In the genomic region with DNA sequence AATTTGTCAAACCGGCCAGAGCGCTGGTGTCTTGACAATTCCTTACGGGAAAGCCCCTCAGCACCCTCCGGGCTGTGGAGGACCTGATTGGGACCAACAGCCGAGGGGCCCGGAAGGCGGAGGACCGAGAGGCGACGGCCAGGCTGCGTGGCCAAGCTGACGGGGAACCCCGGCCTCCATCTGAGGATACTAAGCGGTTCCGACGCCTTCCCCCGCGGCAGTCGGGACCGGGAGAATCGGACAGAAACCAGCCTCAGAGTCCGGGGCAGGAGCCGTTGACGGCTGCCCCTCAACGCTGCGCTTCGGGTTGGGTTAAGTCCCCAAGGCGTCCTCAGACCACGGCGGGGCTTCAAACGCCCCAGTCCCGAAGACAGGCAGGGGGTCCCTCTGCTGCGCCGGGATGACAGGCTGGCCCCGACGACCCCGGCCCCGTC, we compare ENCODE assay signal across 12 cellular contexts. TPM values are rescaled to one million over a fixed set of nuclear protein-coding genes. Genes with fewer than 3 reads are reported as not detected.
DNase-seq lines count a peak whose midpoint lies in the region; ATAC-seq and TF ChIP-seq lines count a peak whose summit lies in the region.
"Had no signal": no experiment of that assay in that cellular context is flagged by ENCODE, and none has a peak within 500 bp of the region (broad histone marks: within the 10 kb centered on the region; RNA-seq: fewer than 3 reads in every experiment).

No MANE protein-coding gene starts in this region.

- no peak for TF ChIP-seq POLR2A in breast epithelium (IDR thresholded peaks at IDR 0.05)
- no peak for TF ChIP-seq POLR2A in esophagus squamous epithelium (IDR thresholded peaks at IDR 0.05)
- TF ChIP-seq POLR2A in vagina (IDR thresholded peaks at IDR 0.05) = no peak

- no peaks in the 10 kb centered on the region for H3K9me3 Mint-ChIP-seq in MCF 10A (ENCODE audit: unreplicated experiment)
- H3K9me3 Mint-ChIP-seq in naive thymus-derived CD4-positive, alpha-beta T cell = peaks cover 0 to 13% (median 6%) of the 10 kb centered on the region in 11 donors
- H3K9me3 Mint-ChIP-seq: activated naive CD4-positive, alpha-beta T cell treated with anti-CD3 and anti-CD28 coated beads, Interleukin-2, amount 50 U/mL, for 72 hours had no signal

- H3K27ac ChIP-seq in breast epithelium (peak overlapping the region; percentile 4 to 18), esophagus squamous epithelium (peak overlapping the region in 2 of 4 donors; percentile 11 to 29), vagina (peak overlapping the region; percentile 81)
- no peak overlapping the region for H3K27ac ChIP-seq in naive thymus-derived CD4-positive, alpha-beta T cell (ENCODE audit: low read depth, low read length)
- H3K27ac ChIP-seq: C4-2B, SJSA1 had no signal

- no peak for ATAC-seq in naive thymus-derived CD4-positive, alpha-beta T cell
- ATAC-seq in HG03565 (IDR thresholded peaks at IDR 0.05; ENCODE audit: unreplicated experiment) = no peak

- DNase-seq in breast epithelium (ENCODE audit: low spot score in 2 of 2) (peak in 1 of 2 donors; percentile 50), MCF 10A (ENCODE audit: unreplicated experiment) (no peak), esophagus squamous epithelium (lab: John Stamatoyannopoulos, UW) (no peak), vagina (ENCODE audit: extremely low spot score in 2 of 2) (no peak), NCI-H1105 (lab: John Stamatoyannopoulos, UW) (no peak), hepatic stellate cell (ENCODE audit: low spot score) (no peak)
- DNase-seq in naive thymus-derived CD4-positive, alpha-beta T cell = peak in 2 of 9 donors; percentile 6 to 26
- DNase-seq: NCI-H1092 treated with DMSO at 0.1 percent for 48 hours had no signal

- H3K36me3 Mint-ChIP-seq in MCF 10A (ENCODE audit: insufficient read depth, unreplicated experiment) = no peaks in the 10 kb centered on the region
- no peaks in the 10 kb centered on the region for H3K36me3 Mint-ChIP-seq in naive thymus-derived CD4-positive, alpha-beta T cell

- no peaks in the 10 kb centered on the region for H3K27me3 Mint-ChIP-seq in MCF 10A (ENCODE audit: insufficient read depth, unreplicated experiment)
- H3K27me3 Mint-ChIP-seq in naive thymus-derived CD4-positive, alpha-beta T cell = peaks cover 49 to 86% (median 68%) of the 10 kb centered on the region in 5 donors

- H3K4me1 Mint-ChIP-seq in MCF 10A (ENCODE audit: insufficient read depth, unreplicated experiment) = peaks cover 5% of the 10 kb centered on the region
- H3K4me1 Mint-ChIP-seq in naive thymus-derived CD4-positive, alpha-beta T cell = peaks cover 5 to 16% (median 12%) of the 10 kb centered on the region in 7 donors

- H3K4me3 ChIP-seq in breast epithelium = peak overlapping the region; percentile 46 to 69 (median 55)
- peak overlapping the region in 3 of 4 donors; percentile 17 to 64 (median 52) for H3K4me3 ChIP-seq in esophagus squamous epithelium
- no peak overlapping the region for H3K4me3 ChIP-seq in naive thymus-derived CD4-positive, alpha-beta T cell (ENCODE audit: low read length)
- peak overlapping the region; percentile 53 to 66 for H3K4me3 ChIP-seq in vagina

- H3K27me3 ChIP-seq in breast epithelium = peaks cover 0 to 50% of the 10 kb centered on the region in 2 donors
- H3K27me3 ChIP-seq in esophagus squamous epithelium = peaks cover 12 to 93% (median 18%) of the 10 kb centered on the region in 4 donors
- H3K27me3 ChIP-seq in naive thymus-derived CD4-positive, alpha-beta T cell (ENCODE audit: control insufficient read depth in 2 of 2, insufficient read depth in 2 of 2, low read length in 2 of 2) = peaks cover 10 to 20% of the 10 kb centered on the region in 2 donors
- H3K27me3 ChIP-seq in vagina = no peaks in the 10 kb centered on the region

- no TSS peak for BruUV-seq in MCF 10A (replicated peaks; lab: Mats Ljungman, UMichigan)

- intact Hi-C loops in breast epithelium (cut with DNase I; ENCODE audit: low total_unique reads) (no loop called here), MCF 10A (cut with micrococcal nuclease) (no loop called here), esophagus squamous epithelium (cut with DNase I) (loop anchor here (5.0 to 10.0 kb wide), 2 partner anchors 198 to 320 kb away; no protein-coding TSS in a partner anchor), vagina (cut with DNase I) (loop anchor here (5.0 kb wide), 1 partner anchor 198 kb away; no protein-coding TSS in a partner anchor)
- intact Hi-C loops in naive thymus-derived CD4-positive, alpha-beta T cell (cut with micrococcal nuclease) = no loop called here

- no peak overlapping the region for H3K27ac Mint-ChIP-seq in MCF 10A (ENCODE audit: low read depth, unreplicated experiment)
- H3K27ac Mint-ChIP-seq in naive thymus-derived CD4-positive, alpha-beta T cell = no peak overlapping the region
- H3K27ac Mint-ChIP-seq: activated naive CD4-positive, alpha-beta T cell treated with anti-CD3 and anti-CD28 coated beads, Interleukin-2, amount 50 U/mL, for 72 hours had no signal

- TF ChIP-seq CTCF in breast epithelium (IDR thresholded peaks at IDR 0.05) (no peak), MCF 10A (IDR thresholded peaks at IDR 0.05; ENCODE audit: unreplicated experiment) (no peak), esophagus squamous epithelium (IDR thresholded peaks at IDR 0.05) (no peak), vagina (IDR thresholded peaks at IDR 0.05) (no peak)

- peaks cover 0 to 5% of the 10 kb centered on the region in 2 donors for H3K4me1 ChIP-seq in breast epithelium
- H3K4me1 ChIP-seq in esophagus squamous epithelium = peaks cover 7 to 19% (median 8%) of the 10 kb centered on the region in 3 donors
- no peaks in the 10 kb centered on the region for H3K4me1 ChIP-seq in naive thymus-derived CD4-positive, alpha-beta T cell (ENCODE audit: control insufficient read depth in 2 of 2, insufficient read depth in 2 of 2, low read length in 2 of 2)
- peaks cover 18% of the 10 kb centered on the region for H3K4me1 ChIP-seq in vagina

- H3K36me3 ChIP-seq in breast epithelium (no peaks in the 10 kb centered on the region), esophagus squamous epithelium (no peaks in the 10 kb centered on the region), vagina (no peaks in the 10 kb centered on the region)
- no peaks in the 10 kb centered on the region for H3K36me3 ChIP-seq in naive thymus-derived CD4-positive, alpha-beta T cell (ENCODE audit: control insufficient read depth in 2 of 3, insufficient read depth in 3 of 3, low read length in 3 of 3)
- H3K36me3 ChIP-seq: SJSA1 had no signal

- 16% methylated on average over 7 of the region's 38 CpGs; no CpG with 5 or more reads in 1 of the 2 donors for WGBS in esophagus squamous epithelium, 2 donors

- no peaks in the 10 kb centered on the region for H3K9me3 ChIP-seq in breast epithelium
- no peaks in the 10 kb centered on the region for H3K9me3 ChIP-seq in esophagus squamous epithelium
- no peaks in the 10 kb centered on the region for H3K9me3 ChIP-seq in naive thymus-derived CD4-positive, alpha-beta T cell (ENCODE audit: control insufficient read depth in 2 of 3, low read length in 3 of 3)
- H3K9me3 ChIP-seq in vagina = no peaks in the 10 kb centered on the region
- H3K9me3 ChIP-seq: SJSA1 had no signal

- CTCF ChIA-PET in MCF 10A (lab: Yijun Ruan, JAX) = interaction anchor here (0.6 to 8.3 kb wide), 3 partner anchors 24 to 418 kb away, joined by 3 to 340 read pairs (median 72); no protein-coding TSS in a partner anchor
- CTCF ChIA-PET in naive thymus-derived CD4-positive, alpha-beta T cell (lab: Charles Lee) = no interaction called here

- POLR2A ChIA-PET in MCF 10A (lab: Yijun Ruan, JAX) = no interaction called here
- POLR2A ChIA-PET in naive thymus-derived CD4-positive, alpha-beta T cell (lab: Charles Lee) = no interaction called here

- H3K4me3 Mint-ChIP-seq in MCF 10A (ENCODE audit: unreplicated experiment) = no peak overlapping the region
- H3K4me3 Mint-ChIP-seq in naive thymus-derived CD4-positive, alpha-beta T cell = peak overlapping the region in 7 of 10 donors; percentile 40 to 76 (median 65)

RNA-seq across cellular contexts. Expression of gene ALDH1A2, which starts 0.5 kb away (rescaled TPM):
- total RNA-seq in breast epithelium = 10 to 100 TPM in 2 of 3 donors, 1 to 10 TPM in 1; 6.1 to 19.6 (median 11.1) TPM
- total RNA-seq in MCF 10A (2022) = 1.2 and 1.3 TPM in 2 replicates
- 1 to 10 TPM in 1 of 4 donors, under 1 TPM in 3; 0.19 to 3.4 (median 0.55) TPM for total RNA-seq in esophagus squamous epithelium
- 1 to 10 TPM in 1 of 5 experiments, not detected in 4; 1.7 TPM for total RNA-seq in naive thymus-derived CD4-positive, alpha-beta T cell
- not detected for polyA plus RNA-seq in naive thymus-derived CD4-positive, alpha-beta T cell
- total RNA-seq in vagina = 22.1 TPM
- total RNA-seq: activated naive CD4-positive, alpha-beta T cell treated with anti-CD3 and anti-CD28 coated beads, Interleukin-2, amount 50 U/mL, for 72 hours; SJSA1 had no signal

Comparison
In these comparisons a context has a peak if more than half of its experiments do, and no peak if none do; other contexts are left out.
1. intact Hi-C loops: an anchor here in esophagus squamous epithelium (5.0 to 10.0 kb wide) and vagina (5.0 kb wide); none called in breast epithelium, MCF 10A and naive thymus-derived CD4-positive, alpha-beta T cell.